In the genomic region with DNA sequence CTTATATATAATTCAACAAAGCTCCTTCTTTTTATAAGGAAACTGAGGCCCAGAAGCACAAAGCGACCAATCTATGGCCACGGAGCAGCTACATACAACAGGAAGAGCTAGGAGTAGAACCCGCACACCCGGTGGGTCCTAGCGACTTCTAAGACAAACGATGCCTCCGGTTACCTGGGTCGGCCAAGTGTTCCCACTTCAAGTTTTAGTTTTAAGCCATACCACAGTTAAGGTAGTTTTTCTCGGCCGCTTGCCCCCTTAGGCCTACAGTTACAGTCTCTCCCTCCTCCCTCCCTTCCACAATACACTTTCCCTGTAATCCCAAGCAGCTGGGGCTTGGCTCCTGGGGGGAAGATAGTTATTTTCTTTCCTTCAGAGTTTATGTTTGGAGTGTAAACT, we compare ENCODE assay signal across 8 cellular contexts. TPM values are rescaled to one million over a fixed set of nuclear protein-coding genes. Genes with fewer than 3 reads are reported as not detected.
A peak's percentile ranks its signal among the peaks of the same experiment; 100 is the strongest.
DNase-seq lines count a peak whose midpoint lies in the region; ATAC-seq and TF ChIP-seq lines count a peak whose summit lies in the region.

No MANE protein-coding gene starts in this region.

- no peaks in the 10 kb centered on the region for H3K36me3 ChIP-seq in CD8-positive, alpha-beta T cell (ENCODE audit: insufficient read depth, low read length)
- H3K36me3 ChIP-seq in gastrocnemius medialis, result no peaks in the 10 kb centered on the region

- no peak for TF ChIP-seq POLR2A in gastrocnemius medialis (IDR thresholded peaks at IDR 0.05)

- H3K4me1 ChIP-seq in CD8-positive, alpha-beta T cell (ENCODE audit: insufficient read depth, low read length), result peaks cover 39% of the 10 kb centered on the region
- H3K4me1 ChIP-seq in gastrocnemius medialis, result peaks cover 31 to 52% of the 10 kb centered on the region in 2 donors

- peak overlapping the region; percentile 100 for H3K4me3 Mint-ChIP-seq in CD8-positive, alpha-beta T cell
- H3K4me3 Mint-ChIP-seq in activated T-helper 1 cell treated with anti-CD3 and anti-CD28 coated beads, Interleukin-12 subunit alpha, Interleukin-12 subunit beta, Interleukin-2, Interleukin-4 antibody, amounts not matched to agents 30 ng/mL and 10 ng/mL and 1 ng/mL, durations not matched to agents 14 hours and 24 hours and 36 hours, result peak overlapping the region; percentile 98

- H3K27ac ChIP-seq in CD8-positive, alpha-beta T cell (ENCODE audit: low read depth, low read length), result peak overlapping the region; percentile 85
- H3K27ac ChIP-seq in gastrocnemius medialis, result peak overlapping the region; percentile 88 to 91 (median 88)

- no peaks in the 10 kb centered on the region for H3K27me3 ChIP-seq in CD8-positive, alpha-beta T cell (ENCODE audit: insufficient read depth, low read length)
- H3K27me3 ChIP-seq in gastrocnemius medialis, result no peaks in the 10 kb centered on the region

- H3K36me3 Mint-ChIP-seq in CD8-positive, alpha-beta T cell, result peaks cover 26% of the 10 kb centered on the region
- H3K36me3 Mint-ChIP-seq in activated T-helper 1 cell treated with anti-CD3 and anti-CD28 coated beads, Interleukin-12 subunit alpha, Interleukin-12 subunit beta, Interleukin-2, Interleukin-4 antibody, amounts not matched to agents 30 ng/mL and 10 ng/mL and 1 ng/mL, durations not matched to agents 14 hours and 24 hours and 36 hours (ENCODE audit: low read depth), result peaks cover 14% of the 10 kb centered on the region

- CTCF ChIA-PET in CD8-positive, alpha-beta T cell (lab: Charles Lee), result interaction anchor here (0.7 to 1.7 kb wide), 3 partner anchors 16 to 132 kb away, joined by 3 to 6 read pairs (median 3); no protein-coding TSS in a partner anchor

- no peaks in the 10 kb centered on the region for H3K9me3 ChIP-seq in CD8-positive, alpha-beta T cell (ENCODE audit: low read length)
- H3K9me3 ChIP-seq in gastrocnemius medialis, result no peaks in the 10 kb centered on the region

- intact Hi-C loops in CD8-positive, alpha-beta T cell (cut with DNase I, micrococcal nuclease), result loop anchor here (1.0 to 10.0 kb wide), 11 partner anchors 268 to 1377 kb away; partner anchors contain the start of genes CENPK (in 2 of the 2), PPWD1 (in 2 of the 2), SREK1 (in 2 of the 2) and TRIM23 (in 2 of the 2)
- intact Hi-C loops in activated T-helper 1 cell treated with anti-CD3 and anti-CD28 coated beads, Interleukin-12 subunit alpha, Interleukin-12 subunit beta, Interleukin-2, Interleukin-4 antibody, amounts not matched to agents 30 ng/mL and 10 ng/mL and 1 ng/mL, durations not matched to agents 14 hours and 24 hours and 36 hours (cut with micrococcal nuclease), result loop anchor here (1.0 to 10.0 kb wide), 7 partner anchors 133 to 1377 kb away; partner anchors contain the start of genes CENPK, ERBIN, PPWD1 and SREK1
- intact Hi-C loops in left ventricle myocardium superior (cut with micrococcal nuclease) (no loop called here), gastrocnemius medialis (cut with DNase I; ENCODE audit: low total_unique reads) (loop anchor here (2.0 to 5.0 kb wide), 3 partner anchors 131 to 795 kb away; partner anchors contain the start of genes CENPK and PPWD1)

- in situ Hi-C loops in gastrocnemius medialis (cut with MboI; ENCODE audit: low sequenced_read_pairs in 4 of 4), result no loop called here

- H3K4me3 ChIP-seq in CD8-positive, alpha-beta T cell (ENCODE audit: low read depth, low read length), result peak overlapping the region; percentile 78
- peak overlapping the region; percentile 83 for H3K4me3 ChIP-seq in Jurkat, Clone E6-1 (ENCODE audit: low read length)
- H3K4me3 ChIP-seq in gastrocnemius medialis, result peak overlapping the region; percentile 82 to 88 (median 83)

- no peaks in the 10 kb centered on the region for H3K27me3 Mint-ChIP-seq in CD8-positive, alpha-beta T cell (ENCODE audit: low read depth)
- no peaks in the 10 kb centered on the region for H3K27me3 Mint-ChIP-seq in activated T-helper 1 cell treated with anti-CD3 and anti-CD28 coated beads, Interleukin-12 subunit alpha, Interleukin-12 subunit beta, Interleukin-2, Interleukin-4 antibody, amounts not matched to agents 30 ng/mL and 10 ng/mL and 1 ng/mL, durations not matched to agents 14 hours and 24 hours and 36 hours (ENCODE audit: insufficient read depth)

- H3K27ac Mint-ChIP-seq in CD8-positive, alpha-beta T cell, result peak overlapping the region; percentile 97
- H3K27ac Mint-ChIP-seq in activated T-helper 1 cell treated with anti-CD3 and anti-CD28 coated beads, Interleukin-12 subunit alpha, Interleukin-12 subunit beta, Interleukin-2, Interleukin-4 antibody, amounts not matched to agents 30 ng/mL and 10 ng/mL and 1 ng/mL, durations not matched to agents 14 hours and 24 hours and 36 hours, result peak overlapping the region; percentile 96

- POLR2A ChIA-PET in CD8-positive, alpha-beta T cell (lab: Charles Lee), result interaction anchor here (0.5 to 2.0 kb wide), 10 partner anchors 10 to 1158 kb away, joined by 3 to 5 read pairs (median 4); partner anchors contain the start of genes CENPK, PPWD1 and TRIM23

- TF ChIP-seq CTCF in CD8-positive, alpha-beta T cell (IDR thresholded peaks at IDR 0.05), result no peak
- no peak for TF ChIP-seq CTCF in gastrocnemius medialis (IDR thresholded peaks at IDR 0.05 in 4 of 5, conservative IDR thresholded peaks at IDR 0.05 in 1 of 5)

- peak; percentile 3 for ATAC-seq in CD8-positive, alpha-beta T cell
- ATAC-seq in GM21381 (IDR thresholded peaks at IDR 0.05; ENCODE audit: unreplicated experiment) (peak; percentile 11), left ventricle myocardium superior (peak; percentile 44), gastrocnemius medialis (peak; percentile 22 to 30)

- H3K9me3 Mint-ChIP-seq in CD8-positive, alpha-beta T cell, result no peaks in the 10 kb centered on the region
- H3K9me3 Mint-ChIP-seq in activated T-helper 1 cell treated with anti-CD3 and anti-CD28 coated beads, Interleukin-12 subunit alpha, Interleukin-12 subunit beta, Interleukin-2, Interleukin-4 antibody, amounts not matched to agents 30 ng/mL and 10 ng/mL and 1 ng/mL, durations not matched to agents 14 hours and 24 hours and 36 hours, result no peaks in the 10 kb centered on the region

- peaks cover 60% of the 10 kb centered on the region for H3K4me1 Mint-ChIP-seq in CD8-positive, alpha-beta T cell (ENCODE audit: low read depth)
- peaks cover 45% of the 10 kb centered on the region for H3K4me1 Mint-ChIP-seq in activated T-helper 1 cell treated with anti-CD3 and anti-CD28 coated beads, Interleukin-12 subunit alpha, Interleukin-12 subunit beta, Interleukin-2, Interleukin-4 antibody, amounts not matched to agents 30 ng/mL and 10 ng/mL and 1 ng/mL, durations not matched to agents 14 hours and 24 hours and 36 hours (ENCODE audit: low read depth)

- peak in 4 of 7 experiments; percentile 5 to 18 (median 12) for DNase-seq in CD8-positive, alpha-beta T cell
- DNase-seq in Jurkat, Clone E6-1 (ENCODE audit: low read depth, low spot score), result peak; percentile 45
- DNase-seq in activated T-helper 1 cell treated with anti-CD3 and anti-CD28 coated beads, Interleukin-12 subunit alpha, Interleukin-12 subunit beta, Interleukin-2, Interleukin-4 antibody, amounts not matched to agents 30 ng/mL and 10 ng/mL and 1 ng/mL, durations not matched to agents 14 hours and 24 hours and 36 hours (ENCODE audit: low spot score), result no peak
- peak; percentile 27 for DNase-seq in left ventricle myocardium superior
- no peak for DNase-seq in gastrocnemius medialis
- no peak for DNase-seq in NCI-H1694 treated with DMSO at 0.1 percent for 48 hours (lab: John Stamatoyannopoulos, UW)
- no peak for DNase-seq in cerebellum (ENCODE audit: low spot score)

RNA-seq across cellular contexts. Expression of gene SREK1IP1, which starts 0.5 kb away (rescaled TPM):
- 10 to 100 TPM; 20.4 to 26.5 TPM for total RNA-seq in CD8-positive, alpha-beta T cell
- polyA plus RNA-seq in Jurkat, Clone E6-1 (2012; ENCODE audit: insufficient read depth, insufficient read length), result 34.9 TPM
- total RNA-seq in activated T-helper 1 cell treated with anti-CD3 and anti-CD28 coated beads, Interleukin-12 subunit alpha, Interleukin-12 subunit beta, Interleukin-2, Interleukin-4 antibody, amounts not matched to agents 30 ng/mL and 10 ng/mL and 1 ng/mL, durations not matched to agents 14 hours and 24 hours and 36 hours, result 29.4 and 31.7 TPM in 2 replicates
- total RNA-seq in left ventricle myocardium superior (13.7 TPM), gastrocnemius medialis (1 to 10 TPM; 2.7 to 7.0 (median 3.9) TPM), cerebellum (20.6 TPM)

RNA-seq across cellular contexts. Expression of gene CWC27, which starts 0.8 kb away (rescaled TPM):
- 10 to 100 TPM; 15.5 to 16.6 TPM for total RNA-seq in CD8-positive, alpha-beta T cell
- 43.6 TPM for polyA plus RNA-seq in Jurkat, Clone E6-1 (2012; ENCODE audit: insufficient read depth, insufficient read length)
- 29.1 and 33.5 TPM in 2 replicates for total RNA-seq in activated T-helper 1 cell treated with anti-CD3 and anti-CD28 coated beads, Interleukin-12 subunit alpha, Interleukin-12 subunit beta, Interleukin-2, Interleukin-4 antibody, amounts not matched to agents 30 ng/mL and 10 ng/mL and 1 ng/mL, durations not matched to agents 14 hours and 24 hours and 36 hours
- 27.9 TPM for total RNA-seq in left ventricle myocardium superior
- total RNA-seq in gastrocnemius medialis, result 10 to 100 TPM in 1 of 4 donors, 1 to 10 TPM in 3; 8.4 to 10.7 (median 8.6) TPM
- 30.7 TPM for total RNA-seq in cerebellum

Comparison
In these comparisons a context has a peak if more than half of its experiments do, and no peak if none do; other contexts are left out.
1. DNase-seq: peak in CD8-positive, alpha-beta T cell (4 of 7), Jurkat, Clone E6-1 (single experiment) and left ventricle myocardium superior (single experiment); none in activated T-helper 1 cell treated with anti-CD3 and anti-CD28 coated beads, Interleukin-12 subunit alpha, Interleukin-12 subunit beta, Interleukin-2, Interleukin-4 antibody, amounts not matched to agents 30 ng/mL and 10 ng/mL and 1 ng/mL, durations not matched to agents 14 hours and 24 hours and 36 hours (single experiment), gastrocnemius medialis (0 of 2), NCI-H1694 treated with DMSO at 0.1 percent for 48 hours (single experiment) and cerebellum (single experiment).
2. Peak in every context shown above with its lines, with median percentiles within 50 percentile points of each other: ATAC-seq and H3K4me3 ChIP-seq.